In the genomic region with DNA sequence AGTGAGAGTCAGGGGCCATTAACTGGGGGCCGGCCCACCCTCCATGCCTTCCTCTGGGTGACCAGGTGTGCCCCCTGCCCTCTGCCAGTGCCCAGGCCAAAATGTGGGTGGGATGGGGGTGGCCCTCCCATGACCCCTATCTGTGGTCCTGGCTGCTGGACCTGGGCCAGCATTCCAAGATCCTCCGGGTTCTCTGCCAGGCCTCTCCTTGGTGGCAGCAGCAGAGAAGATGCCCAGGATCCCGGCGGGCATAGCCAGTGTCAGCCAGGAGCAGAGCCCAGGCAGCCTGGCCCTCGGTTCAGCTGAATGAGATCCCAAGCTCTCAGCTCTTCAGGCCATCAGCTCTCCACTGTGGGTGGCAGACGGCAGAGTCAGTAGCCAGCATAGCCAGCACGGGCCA, we compare ENCODE assay signal across 26 cellular contexts. TPM values are rescaled to one million over a fixed set of nuclear protein-coding genes. Genes with fewer than 3 reads are reported as not detected.
"Had no signal": no experiment of that assay in that cellular context is flagged by ENCODE, and none has a peak within 500 bp of the region (broad histone marks: within the 10 kb centered on the region; RNA-seq: fewer than 3 reads in every experiment).

No MANE protein-coding gene starts in this region.

- H3K27me3 Mint-ChIP-seq: activated naive CD8-positive, alpha-beta T cell had no signal

- H3K4me1 ChIP-seq: esophagus squamous epithelium, gastrocnemius medialis, parathyroid adenoma, right lobe of liver had no signal

- DNase-seq: activated CD4-positive, alpha-beta T cell treated with anti-CD3 and anti-CD28 coated beads for 1 hour; activated CD8-positive, alpha-beta memory T cell treated with anti-CD3 and anti-CD28 coated beads, Interleukin-2, amount 50 U/mL, for 48 hours; activated effector memory CD4-positive, alpha-beta T cell treated with Interleukin-2 at 50 U/mL for 16 hours; activated T-cell treated with anti-CD3 and anti-CD28 coated beads, Interleukin-2, amount 50 U/mL, for 72 hours; cerebellar nuclear complex; cortex of kidney; endodermal cell; esophagus squamous epithelium; gastrocnemius medialis; hypothalamus; SJCRH30; stimulated activated CD4-positive, alpha-beta T cell treated with anti-CD3 and anti-CD28 coated beads, Interleukin-4, amount 100 ng/mL, for 1 hour; stimulated activated naive CD4-positive, alpha-beta T cell; WERI-Rb-1 had no signal

- ATAC-seq: activated T-cell treated with anti-CD3 and anti-CD28 coated beads, Interleukin-2, amount 50 U/mL, for 72 hours; gastrocnemius medialis; T-cell had no signal

- H3K4me3 ChIP-seq: esophagus squamous epithelium, gastrocnemius medialis, lung, right lobe of liver, SJCRH30, smooth muscle cell, thoracic aorta had no signal

- H3K36me3 Mint-ChIP-seq: activated naive CD8-positive, alpha-beta T cell; T-cell had no signal

- H3K27me3 ChIP-seq: right lobe of liver, SJCRH30 had no signal

- H3K27ac ChIP-seq: esophagus squamous epithelium, gastrocnemius medialis, parathyroid adenoma, right lobe of liver, SJCRH30, thoracic aorta, WERI-Rb-1 had no signal

- H3K27ac Mint-ChIP-seq: activated naive CD8-positive, alpha-beta T cell; activated T-cell treated with anti-CD3 and anti-CD28 coated beads, Interleukin-2, amount 50 U/mL, for 72 hours; endodermal cell; mesothelial cell of epicardium; nephron; T-cell; T-helper 2 cell treated with Interferon-gamma antibody and Interleukin-4, amounts not matched to agents 5 μg/mL and 100 μg/mL, for 36 hours had no signal

- H3K9me3 ChIP-seq: gastrocnemius medialis, thoracic aorta had no signal

- H3K36me3 ChIP-seq: esophagus squamous epithelium, gastrocnemius medialis, right lobe of liver, SJCRH30, thoracic aorta, WERI-Rb-1 had no signal

- H3K4me3 Mint-ChIP-seq: activated naive CD8-positive, alpha-beta T cell; activated T-cell treated with anti-CD3 and anti-CD28 coated beads, Interleukin-2, amount 50 U/mL, for 72 hours; endodermal cell; mesothelial cell of epicardium; nephron; T-cell; T-helper 2 cell treated with Interferon-gamma antibody and Interleukin-4, amounts not matched to agents 5 μg/mL and 100 μg/mL, for 36 hours had no signal

- H3K4me1 Mint-ChIP-seq: endodermal cell, mesothelial cell of epicardium, T-cell had no signal

RNA-seq across cellular contexts. Expression of gene ACTRT2, which starts 31.3 kb away (rescaled TPM):
- total RNA-seq: activated T-cell treated with anti-CD3 and anti-CD28 coated beads, Interleukin-2, amount 50 U/mL, for 72 hours; bronchial epithelial cell; endodermal cell; esophagus squamous epithelium; gastrocnemius medialis; lung; mesothelial cell of epicardium; right lobe of liver; SJCRH30; smooth muscle cell; T-cell; thoracic aorta; ureter had no signal
- polyA plus RNA-seq: lung, smooth muscle cell had no signal
